In the genomic region with DNA sequence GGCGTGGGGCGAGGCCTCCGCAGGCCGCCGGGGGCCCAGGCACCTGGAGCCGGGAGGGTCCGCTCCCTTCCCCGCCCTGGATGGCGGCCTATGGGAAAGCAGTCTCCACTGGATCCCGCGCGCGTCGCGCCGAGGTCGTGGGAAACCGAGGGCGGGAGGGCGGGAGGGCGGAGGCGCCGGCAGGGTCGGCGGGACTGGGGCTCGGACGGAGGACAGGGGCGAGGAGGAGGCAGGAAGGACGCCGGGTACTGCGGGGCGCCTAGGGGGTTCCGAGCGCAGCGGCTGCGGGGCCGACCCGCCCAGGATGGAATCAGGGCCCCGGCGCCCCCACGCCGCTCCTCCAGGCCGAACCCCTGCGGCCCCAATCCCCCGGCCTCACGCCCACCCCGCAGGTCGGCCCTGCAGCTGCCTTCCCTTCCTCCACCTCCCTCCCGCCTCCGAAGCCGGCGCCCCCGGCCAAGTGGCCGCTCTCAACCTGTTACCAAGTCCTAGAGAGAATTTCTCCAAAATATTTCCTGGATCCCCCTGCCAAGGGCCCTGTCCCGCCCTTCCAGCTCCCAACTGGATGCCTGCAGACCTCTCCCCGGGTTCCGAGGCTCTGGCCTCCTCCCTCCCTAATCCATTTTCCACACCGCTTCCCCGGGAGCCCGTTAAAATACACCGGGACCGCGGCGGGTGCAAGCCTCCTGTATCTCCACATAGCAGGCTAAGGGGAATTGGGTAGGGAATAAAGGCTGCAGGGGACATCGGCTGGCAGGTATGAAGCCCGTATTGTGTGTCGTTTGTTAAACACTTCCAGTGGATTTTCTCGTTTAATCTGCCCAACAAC, we compare ENCODE assay signal across 8 cellular contexts.
A peak's percentile ranks its signal among the peaks of the same experiment; 100 is the strongest.
DNase-seq lines count a peak whose midpoint lies in the region; TF ChIP-seq lines count a peak whose summit lies in the region.

No MANE protein-coding gene starts in this region.

- H4K20me1 ChIP-seq in PC-9 (ENCODE audit: insufficient read depth) = no peaks in the 10 kb centered on the region

- H2AFZ ChIP-seq in PC-9 = no peak overlapping the region

- BruUV-seq in Calu3 (replicated peaks; lab: Mats Ljungman, UMichigan) (no TSS peak), PC-9 (replicated peaks; lab: Mats Ljungman, UMichigan) (no TSS peak)

- peaks cover 3 to 10% of the 10 kb centered on the region in 2 donors for H3K36me3 ChIP-seq in muscle layer of duodenum (ENCODE audit: control insufficient read depth in 1 of 2, insufficient read depth in 2 of 2, low read length in 2 of 2)
- H3K36me3 ChIP-seq in PC-9 (ENCODE audit: low read depth) = no peaks in the 10 kb centered on the region

- no peak overlapping the region for H3K27ac Mint-ChIP-seq in Calu3 (ENCODE audit: unreplicated experiment)

- peak overlapping the region; percentile 77 for H3K4me3 Mint-ChIP-seq in Calu3 (ENCODE audit: low read depth, unreplicated experiment)

- peaks cover 5% of the 10 kb centered on the region for H3K36me3 Mint-ChIP-seq in Calu3 (ENCODE audit: insufficient read depth, unreplicated experiment)

- no peaks in the 10 kb centered on the region for H3K4me1 Mint-ChIP-seq in Calu3 (ENCODE audit: low read depth, unreplicated experiment)

- peaks cover 77% of the 10 kb centered on the region for H3K27me3 Mint-ChIP-seq in Calu3 (ENCODE audit: unreplicated experiment)

- H3K27me3 ChIP-seq in muscle layer of duodenum (ENCODE audit: low read depth, low read length) = peaks cover 11% of the 10 kb centered on the region
- no peaks in the 10 kb centered on the region for H3K27me3 ChIP-seq in PC-9 (ENCODE audit: insufficient read depth, low read depth)

- POLR2A ChIA-PET in PC-9 (lab: Charles Lee; ENCODE audit: unreplicated experiment) = no interaction called here

- H3K4me1 ChIP-seq in muscle layer of duodenum (ENCODE audit: control insufficient read depth in 1 of 2, insufficient read depth in 2 of 2, low read length in 2 of 2) (peaks cover 0 to 13% of the 10 kb centered on the region in 2 donors), PC-9 (replicated peaks; ENCODE audit: insufficient read depth) (no peaks in the 10 kb centered on the region)

- H3K9me3 Mint-ChIP-seq in Calu3 (ENCODE audit: low read depth, unreplicated experiment) = peaks cover 4% of the 10 kb centered on the region

- H3K79me2 ChIP-seq in PC-9 (ENCODE audit: low read depth) = no peaks in the 10 kb centered on the region

- H3K9me3 ChIP-seq in muscle layer of duodenum (ENCODE audit: control insufficient read depth in 1 of 2, low read length in 2 of 2) (no peaks in the 10 kb centered on the region), PC-9 (ENCODE audit: insufficient read depth, low read depth) (no peaks in the 10 kb centered on the region)

- no peak overlapping the region for H3K27ac ChIP-seq in muscle layer of duodenum (ENCODE audit: low read length)
- no peak overlapping the region for H3K27ac ChIP-seq in PC-9

- intact Hi-C loops in Calu3 (cut with micrococcal nuclease; ENCODE audit: unreplicated experiment) = no loop called here
- intact Hi-C loops in PC-9 (cut with micrococcal nuclease; ENCODE audit: unreplicated experiment) = no loop called here

- no peak overlapping the region for H3K4me2 ChIP-seq in PC-9

- DNase-seq in Calu3 (no peak), SK-N-DZ (ENCODE audit: low spot score) (peak; percentile 17), epithelial cell of esophagus (ENCODE audit: low read depth) (no peak), PC-9 (no peak), NCI-H187 (lab: John Stamatoyannopoulos, UW) (no peak), HUDEP-2 (lab: John Stamatoyannopoulos, UW; ENCODE audit: unreplicated experiment in 76 of 76) (no peak)
- DNase-seq in activated effector memory CD4-positive, alpha-beta T cell treated with anti-CD3 and anti-CD28 coated beads, Interleukin-2, amount 50 U/mL, for 16 hours = no peak

- H3K4me3 ChIP-seq in epithelial cell of esophagus (ENCODE audit: low read length) = peak overlapping the region; percentile 41
- peak overlapping the region; percentile 48 to 69 for H3K4me3 ChIP-seq in muscle layer of duodenum (ENCODE audit: low read depth in 1 of 2, low read length in 2 of 2)
- H3K4me3 ChIP-seq in PC-9 = no peak overlapping the region

- H3F3A ChIP-seq in PC-9 (ENCODE audit: insufficient read depth, low read depth) = no peaks in the 10 kb centered on the region

- H3K9me2 ChIP-seq in PC-9 (ENCODE audit: insufficient read depth) = no peaks in the 10 kb centered on the region

- TF ChIP-seq CTCF in Calu3 (IDR thresholded peaks at IDR 0.05; ENCODE audit: unreplicated experiment) (no peak), epithelial cell of esophagus (IDR thresholded peaks at IDR 0.05; ENCODE audit: insufficient read depth, low read depth, low read length, missing control alignments) (no peak), PC-9 (conservative IDR thresholded peaks at IDR 0.05) (no peak)

- CTCF ChIA-PET in Calu3 (lab: Charles Lee) (no interaction called here), PC-9 (lab: Charles Lee) (no interaction called here)
